13 cellular contexts compared by ENCODE assay signal in genomic region chr12:103455020-103455763, GRCh38. TPM values are rescaled to one million over a fixed set of nuclear protein-coding genes. Genes with fewer than 3 reads are reported as not detected.
A peak's percentile ranks its signal among the peaks of the same experiment; 100 is the strongest.
DNase-seq lines count a peak whose midpoint lies in the region; ATAC-seq and TF ChIP-seq lines count a peak whose summit lies in the region.
"Had no signal": no experiment of that assay in that cellular context is flagged by ENCODE, and none has a peak within 500 bp of the region (broad histone marks: within the 10 kb centered on the region; RNA-seq: fewer than 3 reads in every experiment).

No MANE protein-coding gene starts in this region.

- peak overlapping the region; percentile 6 for H3K27ac Mint-ChIP-seq in activated CD8-positive, alpha-beta memory T cell treated with anti-CD3 and anti-CD28 coated beads, Interleukin-2, amount 10 ng/mL, durations not matched to agents 7 days and 5 days
- peak overlapping the region; percentile 63 for H3K27ac Mint-ChIP-seq in stimulated activated naive B cell treated with anti-CD40 and anti-IgM and Interleukin-4, amounts not matched to agents 10 μg/mL and 1 μg/mL and 100 μg/mL, for 72 hours

- H3K27ac ChIP-seq in foreskin keratinocyte: no peak overlapping the region
- H3K27ac ChIP-seq: adrenal gland, left ventricle myocardium inferior had no signal

- CTCF ChIA-PET in activated CD8-positive, alpha-beta memory T cell treated with anti-CD3 and anti-CD28 coated beads, Interleukin-2, amount 10 ng/mL, durations not matched to agents 7 days and 5 days (lab: Charles Lee): no interaction called here

- peak; percentile 59 for DNase-seq in activated CD8-positive, alpha-beta memory T cell treated with anti-CD3 and anti-CD28 coated beads, Interleukin-2, amount 10 ng/mL, durations not matched to agents 7 days and 5 days
- no peak for DNase-seq in activated CD8-positive, alpha-beta memory T cell treated with anti-CD3 and anti-CD28 coated beads, Interleukin-2, amount 50 U/mL, for 4 hours
- DNase-seq in OCI-M1 (lab: John Stamatoyannopoulos, UW) (peak; percentile 91), NCI-H2107 treated with DMSO at 0.1 percent for 48 hours (lab: John Stamatoyannopoulos, UW; ENCODE audit: unreplicated experiment) (no peak), foreskin keratinocyte (no peak), COLO668 (lab: John Stamatoyannopoulos, UW; ENCODE audit: unreplicated experiment) (no peak)
- peak; percentile 46 for DNase-seq in stimulated activated naive B cell treated with anti-CD40 and anti-IgM and Interleukin-4, amounts not matched to agents 10 μg/mL and 1 μg/mL and 100 μg/mL, for 72 hours
- DNase-seq: adrenal gland, left ventricle myocardium inferior, right cardiac atrium had no signal

- peaks cover 4% of the 10 kb centered on the region for H3K27me3 ChIP-seq in foreskin keratinocyte
- H3K27me3 ChIP-seq: adrenal gland had no signal

- peaks cover 29% of the 10 kb centered on the region for H3K4me1 Mint-ChIP-seq in activated CD8-positive, alpha-beta memory T cell treated with anti-CD3 and anti-CD28 coated beads, Interleukin-2, amount 10 ng/mL, durations not matched to agents 7 days and 5 days
- H3K4me1 Mint-ChIP-seq in stimulated activated naive B cell treated with anti-CD40 and anti-IgM and Interleukin-4, amounts not matched to agents 10 μg/mL and 1 μg/mL and 100 μg/mL, for 72 hours: peaks cover 26 to 60% of the 10 kb centered on the region in 2 donors

- peaks cover 3% of the 10 kb centered on the region for H3K36me3 Mint-ChIP-seq in activated CD8-positive, alpha-beta memory T cell treated with anti-CD3 and anti-CD28 coated beads, Interleukin-2, amount 10 ng/mL, durations not matched to agents 7 days and 5 days
- peaks cover 3 to 4% of the 10 kb centered on the region in 2 donors for H3K36me3 Mint-ChIP-seq in stimulated activated naive B cell treated with anti-CD40 and anti-IgM and Interleukin-4, amounts not matched to agents 10 μg/mL and 1 μg/mL and 100 μg/mL, for 72 hours

- TF ChIP-seq CTCF in foreskin keratinocyte (conservative IDR thresholded peaks at IDR 0.05): no peak

- no peaks in the 10 kb centered on the region for H3K4me1 ChIP-seq in foreskin keratinocyte
- H3K4me1 ChIP-seq: adrenal gland, left ventricle myocardium inferior had no signal

- H3K9me3 Mint-ChIP-seq in activated CD8-positive, alpha-beta memory T cell treated with anti-CD3 and anti-CD28 coated beads, Interleukin-2, amount 10 ng/mL, durations not matched to agents 7 days and 5 days (ENCODE audit: low read depth): no peaks in the 10 kb centered on the region
- H3K9me3 Mint-ChIP-seq in stimulated activated naive B cell treated with anti-CD40 and anti-IgM and Interleukin-4, amounts not matched to agents 10 μg/mL and 1 μg/mL and 100 μg/mL, for 72 hours: peaks cover 4 to 6% of the 10 kb centered on the region in 2 donors

- peak; percentile 87 for ATAC-seq in activated CD8-positive, alpha-beta memory T cell treated with anti-CD3 and anti-CD28 coated beads, Interleukin-2, amount 10 ng/mL, durations not matched to agents 7 days and 5 days
- peak; percentile 58 for ATAC-seq in HG02763 (IDR thresholded peaks at IDR 0.05; ENCODE audit: unreplicated experiment)
- peak; percentile 98 to 99 for ATAC-seq in stimulated activated naive B cell treated with anti-CD40 and anti-IgM and Interleukin-4, amounts not matched to agents 10 μg/mL and 1 μg/mL and 100 μg/mL, for 72 hours (replicated peaks)
- ATAC-seq in foreskin keratinocyte: no peak
- ATAC-seq: right cardiac atrium had no signal

- H3K4me3 Mint-ChIP-seq in activated CD8-positive, alpha-beta memory T cell treated with anti-CD3 and anti-CD28 coated beads, Interleukin-2, amount 10 ng/mL, durations not matched to agents 7 days and 5 days: no peak overlapping the region
- peak overlapping the region in 1 of 2 donors; percentile 63 for H3K4me3 Mint-ChIP-seq in stimulated activated naive B cell treated with anti-CD40 and anti-IgM and Interleukin-4, amounts not matched to agents 10 μg/mL and 1 μg/mL and 100 μg/mL, for 72 hours

- no peaks in the 10 kb centered on the region for H3K27me3 Mint-ChIP-seq in activated CD8-positive, alpha-beta memory T cell treated with anti-CD3 and anti-CD28 coated beads, Interleukin-2, amount 10 ng/mL, durations not matched to agents 7 days and 5 days
- no peaks in the 10 kb centered on the region for H3K27me3 Mint-ChIP-seq in stimulated activated naive B cell treated with anti-CD40 and anti-IgM and Interleukin-4, amounts not matched to agents 10 μg/mL and 1 μg/mL and 100 μg/mL, for 72 hours

RNA-seq across cellular contexts. Expression of gene C12orf42, which starts 40.6 kb away (rescaled TPM):
- under 1 TPM in 1 of 2 experiments, not detected in 1; 0.84 TPM for total RNA-seq in activated CD8-positive, alpha-beta memory T cell treated with anti-CD3 and anti-CD28 coated beads, Interleukin-2, amount 10 ng/mL, durations not matched to agents 7 days and 5 days
- total RNA-seq in foreskin keratinocyte: 0.07 TPM in 1 of 2 replicates, not detected in the other
- not detected in 2 replicates for polyA plus RNA-seq in foreskin keratinocyte
- total RNA-seq: adrenal gland, epithelial cell of proximal tubule, left ventricle myocardium inferior, right cardiac atrium had no signal
- polyA plus RNA-seq: AG04450, right cardiac atrium had no signal

Comparison
In these comparisons a context has a peak if more than half of its experiments do, and no peak if none do; other contexts are left out.
1. DNase-seq: peak in activated CD8-positive, alpha-beta memory T cell treated with anti-CD3 and anti-CD28 coated beads, Interleukin-2, amount 10 ng/mL, durations not matched to agents 7 days and 5 days (single experiment), OCI-M1 (single experiment) and stimulated activated naive B cell treated with anti-CD40 and anti-IgM and Interleukin-4, amounts not matched to agents 10 μg/mL and 1 μg/mL and 100 μg/mL, for 72 hours (single experiment); none in activated CD8-positive, alpha-beta memory T cell treated with anti-CD3 and anti-CD28 coated beads, Interleukin-2, amount 50 U/mL, for 4 hours (single experiment), NCI-H2107 treated with DMSO at 0.1 percent for 48 hours (single experiment), foreskin keratinocyte (0 of 2) and COLO668 (single experiment).